In the genomic region with DNA sequence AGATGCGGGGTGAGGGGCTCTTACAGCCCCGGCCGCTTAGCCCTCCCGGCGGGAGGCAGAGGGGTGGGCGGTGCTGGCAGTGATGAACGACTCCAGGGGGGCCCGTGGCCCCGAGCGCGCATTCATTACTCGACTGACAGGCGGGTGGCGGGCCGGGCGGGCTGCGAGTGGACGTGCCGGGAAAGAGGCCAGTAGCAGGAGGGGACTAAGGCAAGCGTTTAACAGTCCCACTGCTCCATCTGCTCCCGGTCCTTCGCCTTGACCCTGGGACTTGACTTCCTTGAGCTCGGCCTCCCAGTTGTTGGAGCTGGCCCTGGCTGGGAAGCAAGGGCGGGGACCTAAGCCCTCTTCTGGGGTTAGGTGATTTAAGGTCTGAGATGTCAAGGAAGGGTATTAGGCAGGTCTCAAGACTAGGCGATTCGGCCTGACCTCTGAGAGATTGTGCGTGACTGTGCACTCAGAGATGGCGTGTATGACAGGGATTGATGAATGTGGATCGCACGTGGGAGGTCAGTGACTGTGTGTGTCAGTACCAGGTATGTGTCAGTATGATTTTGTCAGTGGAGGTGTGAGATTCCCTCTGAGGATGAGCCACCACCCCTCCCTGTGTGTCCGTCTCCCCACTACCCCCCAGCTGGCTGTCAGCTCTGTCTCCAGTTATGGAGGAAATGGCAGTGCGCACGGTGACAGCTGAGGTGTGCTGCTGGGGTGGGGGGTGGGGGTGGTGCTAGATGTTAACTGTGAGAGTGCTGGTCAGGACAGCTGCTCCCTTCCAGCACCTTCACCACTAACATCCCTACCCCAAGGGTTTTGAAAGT, we compare ENCODE assay signal across 9 cellular contexts. TPM values are rescaled to one million over a fixed set of nuclear protein-coding genes. Genes with fewer than 3 reads are reported as not detected.
DNase-seq lines count a peak whose midpoint lies in the region; ATAC-seq, FAIRE-seq and TF ChIP-seq lines count a peak whose summit lies in the region.
"Had no signal": no experiment of that assay in that cellular context is flagged by ENCODE, and none has a peak within 500 bp of the region (broad histone marks: within the 10 kb centered on the region; RNA-seq: fewer than 3 reads in every experiment).

No MANE protein-coding gene starts in this region.

- H3K27me3 ChIP-seq in SK-N-SH (ENCODE audit: insufficient read depth), result peaks cover 5% of the 10 kb centered on the region; the same call in 1 of the 2 replicates
- peaks cover 96% of the 10 kb centered on the region for H3K27me3 ChIP-seq in endodermal cell (ENCODE audit: control insufficient read depth, insufficient read depth, low read length, poor library complexity, severe bottlenecking)
- peaks cover 82% of the 10 kb centered on the region for H3K27me3 ChIP-seq in trophoblast cell (ENCODE audit: insufficient read depth, low read length)
- peaks cover 88% of the 10 kb centered on the region for H3K27me3 ChIP-seq in gastroesophageal sphincter

- no peak overlapping the region for H3K27ac Mint-ChIP-seq in endodermal cell

- H4K12ac ChIP-seq in trophoblast cell (ENCODE audit: low read depth, low read length), result no peak overlapping the region

- H3K27ac ChIP-seq in SK-N-SH (ENCODE audit: low read depth in 2 of 2, low read length in 1 of 2) (no peak overlapping the region), endodermal cell (ENCODE audit: low read depth, low read length) (peak overlapping the region; percentile 61), trophoblast cell (ENCODE audit: low read depth, low read length) (no peak overlapping the region), gastroesophageal sphincter (peak overlapping the region in 1 of 4 donors; percentile 8)

- H3K79me1 ChIP-seq in trophoblast cell (ENCODE audit: low read length), result no peaks in the 10 kb centered on the region

- POLR2A ChIA-PET in SK-N-SH (lab: Yijun Ruan, JAX), result interaction anchor here (2.7 kb wide), 1 partner anchor 20 kb away, joined by 9 read pairs; the partner anchor contains the start of gene TROAP

- FAIRE-seq in GM12892 (lab: Jason Lieb, UNC), result peak; percentile 93

- H3K9me3 ChIP-seq in SK-N-SH, result no peaks in the 10 kb centered on the region
- H3K9me3 ChIP-seq in endodermal cell (ENCODE audit: control insufficient read depth, low read length), result no peaks in the 10 kb centered on the region
- H3K9me3 ChIP-seq in trophoblast cell (ENCODE audit: insufficient read depth, low read depth, low read length), result peaks cover 5% of the 10 kb centered on the region
- H3K9me3 ChIP-seq in gastroesophageal sphincter, result no peaks in the 10 kb centered on the region

- no peak overlapping the region for H2AK5ac ChIP-seq in trophoblast cell (ENCODE audit: low read length)

- no peak overlapping the region for H3K23ac ChIP-seq in trophoblast cell (ENCODE audit: low read length)

- H2BK120ac ChIP-seq in trophoblast cell (ENCODE audit: insufficient read depth, low read length, poor library complexity), result no peak overlapping the region

- no peak for TF ChIP-seq RAD21 in SK-N-SH (IDR thresholded peaks at IDR 0.05; ENCODE audit: low read length)

- H3K79me2 ChIP-seq in SK-N-SH (ENCODE audit: insufficient read depth) (no peaks in the 10 kb centered on the region), trophoblast cell (ENCODE audit: control insufficient read depth, insufficient read depth, low read length, poor library complexity) (no peaks in the 10 kb centered on the region)

- H3K4me3 ChIP-seq in SK-N-SH (ENCODE audit: low read depth in 2 of 2, low read length in 1 of 2) (peak overlapping the region; percentile 37 to 52), endodermal cell (ENCODE audit: low read length) (peak overlapping the region; percentile 74), trophoblast cell (ENCODE audit: low read depth, low read length) (no peak overlapping the region), gastroesophageal sphincter (peak overlapping the region in 1 of 2 donors; percentile 56)
- H3K4me3 ChIP-seq: lung had no signal

- no peaks in the 10 kb centered on the region for H3K36me3 Mint-ChIP-seq in endodermal cell (ENCODE audit: low read depth)

- no peak overlapping the region for H4K8ac ChIP-seq in trophoblast cell (ENCODE audit: low read depth, low read length)

- H2AFZ ChIP-seq in SK-N-SH (ENCODE audit: low read depth) (peak overlapping the region; percentile 82; the same call in 1 of the 2 replicates), trophoblast cell (ENCODE audit: insufficient read depth, low read length, poor library complexity) (no peak overlapping the region)

- H4K91ac ChIP-seq in trophoblast cell (ENCODE audit: low read depth, low read length), result no peak overlapping the region

- no peaks in the 10 kb centered on the region for H4K20me1 ChIP-seq in SK-N-SH (ENCODE audit: insufficient read depth)

- DNase-seq in GM12892 (ENCODE audit: insufficient read length) (no peak), SK-N-SH (no peak), endodermal cell (no peak), trophoblast cell (peak in 1 of 2 donors; percentile 20), dedifferentiated amniotic fluid mesenchymal stem cell (ENCODE audit: extremely low spot score) (no peak), putamen (ENCODE audit: low spot score) (no peak)

- no peak overlapping the region for H3K18ac ChIP-seq in trophoblast cell (ENCODE audit: low read length)

- H3K9me3 Mint-ChIP-seq in endodermal cell, result no peaks in the 10 kb centered on the region

- peaks cover 20% of the 10 kb centered on the region for H3K4me1 Mint-ChIP-seq in endodermal cell

- no peak overlapping the region for H3K4ac ChIP-seq in trophoblast cell (ENCODE audit: low read depth, low read length)

- H3K27me3 Mint-ChIP-seq in endodermal cell (ENCODE audit: insufficient read depth), result peaks cover 99% of the 10 kb centered on the region

- TF ChIP-seq POLR2A in GM12892 (IDR thresholded peaks at IDR 0.05; ENCODE audit: low read depth, low read length), result no peak
- no peak for TF ChIP-seq POLR2A in gastroesophageal sphincter (IDR thresholded peaks at IDR 0.05)

- no peak for TF ChIP-seq EP300 in SK-N-SH (IDR thresholded peaks at IDR 0.05; ENCODE audit: borderline replicate concordance in 1 of 2, low read depth in 1 of 2, low read length in 1 of 2)
- no peak for TF ChIP-seq EP300 in gastroesophageal sphincter (IDR thresholded peaks at IDR 0.05)

- no peak for ATAC-seq in HG02973 (IDR thresholded peaks at IDR 0.05; ENCODE audit: unreplicated experiment)
- ATAC-seq in gastroesophageal sphincter, result no peak

- H2BK12ac ChIP-seq in trophoblast cell (ENCODE audit: low read length), result no peak overlapping the region

- H3K4me2 ChIP-seq in SK-N-SH, result peak overlapping the region; percentile 76
- H3K4me2 ChIP-seq in trophoblast cell (ENCODE audit: low read length), result peak overlapping the region; percentile 60

- WGBS in SK-N-SH (ENCODE audit: low lambda C conversion rate), result 21% methylated on average over 23 of the region's 33 CpGs
- 3% methylated on average over 16 to 30 of the region's 33 CpGs for WGBS in endodermal cell (ENCODE audit: insufficient coverage in 1 of 2, insufficient read length in 1 of 2), 2 experiments
- WGBS in trophoblast cell (ENCODE audit: extremely low coverage, insufficient coverage, insufficient read length), result no CpG with 5 or more reads among the region's 33 CpGs
- WGBS in gastroesophageal sphincter (ENCODE audit: low coverage in 1 of 2), 2 donors, result 0 to 17% methylated on average over 6 to 8 of the region's 33 CpGs

- TF ChIP-seq CTCF in SK-N-SH (IDR thresholded peaks at IDR 0.05) (no peak), endodermal cell (conservative IDR thresholded peaks at IDR 0.05) (no peak), gastroesophageal sphincter (IDR thresholded peaks at IDR 0.05) (no peak)

- peaks cover 15 to 44% of the 10 kb centered on the region in 2 experiments; a peak in 2 of 4 replicates for H3K4me1 ChIP-seq in SK-N-SH (ENCODE audit: control insufficient read depth in 1 of 2, insufficient read depth in 2 of 2, low read depth in 1 of 2, low read length in 1 of 2)
- H3K4me1 ChIP-seq in endodermal cell (ENCODE audit: control insufficient read depth, insufficient read depth, low read length), result peaks cover 5% of the 10 kb centered on the region
- peaks cover 21 to 27% of the 10 kb centered on the region in 2 experiments for H3K4me1 ChIP-seq in trophoblast cell (ENCODE audit: control insufficient read depth in 1 of 2, insufficient read depth in 2 of 2, low read length in 2 of 2)
- peaks cover 15 to 55% (median 48%) of the 10 kb centered on the region in 3 donors for H3K4me1 ChIP-seq in gastroesophageal sphincter

- H3K9me2 ChIP-seq in SK-N-SH, result no peaks in the 10 kb centered on the region

- H3K9ac ChIP-seq in SK-N-SH, result no peak overlapping the region
- H3K9ac ChIP-seq in endodermal cell (ENCODE audit: extremely low read depth, low read length, poor library complexity, severe bottlenecking), result no peak overlapping the region
- H3K9ac ChIP-seq in trophoblast cell (ENCODE audit: low read length), result no peak overlapping the region

- CTCF ChIA-PET in SK-N-SH (lab: Yijun Ruan, JAX), result interaction anchor here (0.6 to 15.9 kb wide), 56 partner anchors 8 to 355 kb away, joined by 3 to 658 read pairs (median 4); partner anchors contain the start of genes PRPH, SPATS2, TROAP and TUBA1B

- peak overlapping the region; percentile 56 for H3K4me3 Mint-ChIP-seq in endodermal cell

- H3K36me3 ChIP-seq in SK-N-SH (replicated peaks in 1 of 2; ENCODE audit: control insufficient read depth in 1 of 2, insufficient read depth in 2 of 2, low read length in 1 of 2) (no peaks in the 10 kb centered on the region), endodermal cell (ENCODE audit: control insufficient read depth, insufficient read depth, low read length) (no peaks in the 10 kb centered on the region), trophoblast cell (ENCODE audit: control insufficient read depth in 1 of 2, insufficient read depth in 2 of 2, low read length in 2 of 2) (no peaks in the 10 kb centered on the region), gastroesophageal sphincter (no peaks in the 10 kb centered on the region)

- H2BK5ac ChIP-seq in trophoblast cell (ENCODE audit: low read depth, low read length, poor library complexity), result no peak overlapping the region

- peaks cover 22% of the 10 kb centered on the region for H3F3A ChIP-seq in SK-N-SH (replicated peaks; ENCODE audit: insufficient read depth)

- no peak overlapping the region for H3K14ac ChIP-seq in trophoblast cell (ENCODE audit: low read length)

RNA-seq across cellular contexts. Expression of gene DNAJC22, which starts 3.6 kb away (rescaled TPM):
- polyA plus RNA-seq in GM12892 (2012; ENCODE audit: missing spikeins), result 0.28 TPM
- 4.5 and 5.3 TPM in 2 replicates for polyA plus RNA-seq in SK-N-SH (2012; rRNA removed)
- 3.5 and 4.0 TPM in 2 replicates for polyA plus RNA-seq in SK-N-SH (2012; cell fraction: cytosol; rRNA removed)
- polyA plus RNA-seq in SK-N-SH (2012; cell fraction: nucleus; rRNA removed), result 5.0 and 5.8 TPM in 2 replicates
- total RNA-seq in endodermal cell (1 to 10 TPM; 1.9 to 4.6 TPM), gastroesophageal sphincter (under 1 TPM in 2 of 4 donors, not detected in 2; 0.08 to 0.40 TPM)
- 1.9 TPM for polyA plus RNA-seq in endodermal cell (2013, experiment 1 of 2)
- polyA plus RNA-seq in endodermal cell (2013, experiment 2 of 2), result 2.2 TPM
- 1.1 and 1.3 TPM in 2 replicates for polyA plus RNA-seq in trophoblast cell (2013)

RNA-seq across cellular contexts. Expression of gene C1QL4, which starts 6.1 kb away (rescaled TPM):
- not detected for polyA plus RNA-seq in GM12892 (2012; ENCODE audit: missing spikeins)
- 9.8 and 14.6 TPM in 2 replicates for polyA plus RNA-seq in SK-N-SH (2012; rRNA removed)
- 6.4 and 10.9 TPM in 2 replicates for polyA plus RNA-seq in SK-N-SH (2012; cell fraction: cytosol; rRNA removed)
- polyA plus RNA-seq in SK-N-SH (2012; cell fraction: nucleus; rRNA removed), result 16.9 and 21.6 TPM in 2 replicates
- total RNA-seq in endodermal cell (under 1 TPM; 0.20 to 0.38 TPM), gastroesophageal sphincter (not detected)
- polyA plus RNA-seq in endodermal cell (2013, experiment 1 of 2), result 31.0 TPM
- 38.9 TPM for polyA plus RNA-seq in endodermal cell (2013, experiment 2 of 2)
- polyA plus RNA-seq in trophoblast cell (2013), result 0.04 TPM in 2 replicates
- total RNA-seq: lung had no signal

RNA-seq across cellular contexts. Expression of gene TROAP, which starts 20.1 kb away (rescaled TPM):
- polyA plus RNA-seq in GM12892 (2012; ENCODE audit: missing spikeins), result 21.9 TPM
- 15.0 and 26.2 TPM in 2 replicates for polyA plus RNA-seq in SK-N-SH (2012; rRNA removed)
- polyA plus RNA-seq in SK-N-SH (2012; cell fraction: cytosol; rRNA removed), result 13.0 and 14.9 TPM in 2 replicates
- polyA plus RNA-seq in SK-N-SH (2012; cell fraction: nucleus; rRNA removed), result 46.8 and 65.0 TPM in 2 replicates
- total RNA-seq in endodermal cell (10 to 100 TPM; 60.5 to 87.4 TPM), gastroesophageal sphincter (under 1 TPM in 1 of 4 donors, not detected in 3; 0.22 TPM)
- polyA plus RNA-seq in endodermal cell (2013, experiment 1 of 2), result 89.3 TPM
- polyA plus RNA-seq in endodermal cell (2013, experiment 2 of 2), result 86.0 TPM
- polyA plus RNA-seq in trophoblast cell (2013), result 36.9 and 42.9 TPM in 2 replicates

RNA-seq across cellular contexts. Expression of gene SPATS2, which starts 24.1 kb away (rescaled TPM):
- 36.1 TPM for polyA plus RNA-seq in GM12892 (2012; ENCODE audit: missing spikeins)
- polyA plus RNA-seq in SK-N-SH (2012; rRNA removed), result 72.9 and 90.2 TPM in 2 replicates
- 85.7 and 87.4 TPM in 2 replicates for polyA plus RNA-seq in SK-N-SH (2012; cell fraction: cytosol; rRNA removed)
- polyA plus RNA-seq in SK-N-SH (2012; cell fraction: nucleus; rRNA removed), result 82.4 and 120 TPM in 2 replicates
- total RNA-seq in endodermal cell (10 to 100 TPM; 50.2 to 64.8 TPM), gastroesophageal sphincter (10 to 100 TPM in 2 of 4 donors, 1 to 10 TPM in 2; 8.6 to 17.8 (median 9.5) TPM)
- polyA plus RNA-seq in endodermal cell (2013, experiment 1 of 2), result 52.3 TPM
- 46.9 TPM for polyA plus RNA-seq in endodermal cell (2013, experiment 2 of 2)
- polyA plus RNA-seq in trophoblast cell (2013), result 32.4 and 34.0 TPM in 2 replicates

RNA-seq across cellular contexts. Expression of gene PRPH, which starts 48.2 kb away (rescaled TPM):
- 0.34 TPM for polyA plus RNA-seq in GM12892 (2012; ENCODE audit: missing spikeins)
- polyA plus RNA-seq in SK-N-SH (2012; rRNA removed), result 1.7 and 1.9 TPM in 2 replicates
- polyA plus RNA-seq in SK-N-SH (2012; cell fraction: cytosol; rRNA removed), result 0.37 and 0.80 TPM in 2 replicates
- 9.5 and 15.2 TPM in 2 replicates for polyA plus RNA-seq in SK-N-SH (2012; cell fraction: nucleus; rRNA removed)
- total RNA-seq in endodermal cell, result under 1 TPM; 0.42 to 0.51 TPM
- 18.3 TPM for polyA plus RNA-seq in endodermal cell (2013, experiment 1 of 2)
- polyA plus RNA-seq in endodermal cell (2013, experiment 2 of 2), result 16.8 TPM
- 0.03 and 0.08 TPM in 2 replicates for polyA plus RNA-seq in trophoblast cell (2013)
- total RNA-seq in gastroesophageal sphincter, result 10 to 100 TPM in 1 of 4 donors, 1 to 10 TPM in 3; 3.0 to 16.2 (median 5.8) TPM

Comparison
In these comparisons a context has a peak if more than half of its experiments do, and no peak if none do; other contexts are left out.
1. RNA of gene TROAP, which starts 20.1 kb away (total RNA-seq): 60.5 to 87.4 TPM in endodermal cell; 0.22 TPM in gastroesophageal sphincter; every median in the first group is over 10 times any median in the second.